ENCODE assay signal across 8 cellular contexts in the genomic region with DNA sequence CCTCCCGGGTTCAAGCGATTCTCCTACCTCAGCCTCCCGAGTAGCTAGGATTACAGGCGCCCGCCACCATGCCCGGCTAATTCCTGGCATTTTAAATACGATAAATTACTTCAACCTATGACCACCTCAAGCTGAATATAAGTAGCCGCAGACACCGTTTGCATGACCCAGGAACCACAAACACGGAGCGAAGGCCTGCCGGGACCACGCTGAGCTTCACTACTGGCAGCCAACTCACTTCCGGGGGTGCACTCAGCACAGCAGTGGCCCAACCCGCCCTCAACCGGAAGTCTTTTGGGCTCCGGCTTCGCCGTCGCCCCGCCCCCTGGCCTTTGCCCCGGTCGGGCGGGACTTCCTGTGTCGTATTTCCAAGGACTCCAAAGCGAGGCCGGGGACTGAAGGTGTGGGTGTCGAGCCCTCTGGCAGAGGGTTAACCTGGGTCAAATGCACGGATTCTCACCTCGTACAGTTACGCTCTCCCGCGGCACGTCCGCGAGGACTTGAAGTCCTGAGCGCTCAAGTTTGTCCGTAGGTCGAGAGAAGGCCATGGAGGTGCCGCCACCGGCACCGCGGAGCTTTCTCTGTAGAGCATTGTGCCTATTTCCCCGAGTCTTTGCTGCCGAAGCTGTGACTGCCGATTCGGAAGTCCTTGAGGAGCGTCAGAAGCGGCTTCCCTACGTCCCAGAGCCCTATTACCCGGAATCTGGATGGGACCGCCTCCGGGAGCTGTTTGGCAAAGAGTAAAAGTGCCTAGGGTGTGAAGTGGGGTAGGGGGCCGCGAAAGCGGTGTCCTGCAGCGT. TPM values are rescaled to one million over a fixed set of nuclear protein-coding genes. Genes with fewer than 3 reads are reported as not detected.
DNase-seq lines count a peak whose midpoint lies in the region; ATAC-seq and TF ChIP-seq lines count a peak whose summit lies in the region.

A gene with protein sequence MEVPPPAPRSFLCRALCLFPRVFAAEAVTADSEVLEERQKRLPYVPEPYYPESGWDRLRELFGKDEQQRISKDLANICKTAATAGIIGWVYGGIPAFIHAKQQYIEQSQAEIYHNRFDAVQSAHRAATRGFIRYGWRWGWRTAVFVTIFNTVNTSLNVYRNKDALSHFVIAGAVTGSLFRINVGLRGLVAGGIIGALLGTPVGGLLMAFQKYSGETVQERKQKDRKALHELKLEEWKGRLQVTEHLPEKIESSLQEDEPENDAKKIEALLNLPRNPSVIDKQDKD (plus strand): TSS at position 360 of the 800 bp plus-strand sequence. CDS start 187 bp downstream, at position 547.

- POLR2A ChIA-PET in IMR-90 (lab: Charles Lee; ENCODE audit: unreplicated experiment): interaction anchor here (0.7 to 1.1 kb wide), 2 partner anchors 62 to 444 kb away, joined by 4 to 5 read pairs; no protein-coding TSS in a partner anchor

- peak within 1 kb of the TSS; percentile 74 for H2AK5ac ChIP-seq in IMR-90 (ENCODE audit: low read depth, low read length)

- no peak within 1 kb of the TSS for H2BK20ac ChIP-seq in IMR-90 (ENCODE audit: low read depth, low read length)

- peaks cover 5% of the 10 kb centered on the region; the same call in 1 of the 2 replicates for H3K4me1 ChIP-seq in IMR-90 (ENCODE audit: control insufficient read depth, insufficient read depth, low read length)

- DNase-seq in DMS 273 (lab: John Stamatoyannopoulos, UW; ENCODE audit: unreplicated experiment) (peak; percentile 100), IMR-90 (peak; percentile 94), OCI-M1 (lab: John Stamatoyannopoulos, UW) (peak; percentile 98), activated T-cell treated with anti-CD3 and anti-CD28 coated beads for 24 hours (ENCODE audit: low read depth) (peak; percentile 97), epidermal melanocyte (ENCODE audit: insufficient read length, low spot score) (peak; percentile 95), middle frontal gyrus (ENCODE audit: extremely low spot score, low spot score) (peak; percentile 96)
- peak; percentile 96 for DNase-seq in stimulated activated CD8-positive, alpha-beta memory T cell treated with anti-CD3 and anti-CD28 coated beads, Interleukin-2, amount 100 ng/mL, for 48 hours (ENCODE audit: low read depth in 2 of 2)

- no peaks in the 10 kb centered on the region for H3K27me3 ChIP-seq in IMR-90 (ENCODE audit: control insufficient read depth, insufficient read depth, low read length)

- H4K5ac ChIP-seq in IMR-90 (ENCODE audit: low read depth, low read length): peak within 1 kb of the TSS; percentile 97

- H4K8ac ChIP-seq in IMR-90 (ENCODE audit: low read depth in 2 of 2, low read length in 2 of 2): peak within 1 kb of the TSS; percentile 99

- intact Hi-C loops in IMR-90 (cut with micrococcal nuclease): loop anchor here (1.0 kb wide), 1 partner anchor 179 kb away; a partner anchor contains a TSS

- peak within 1 kb of the TSS; percentile 97 for H3K23ac ChIP-seq in IMR-90 (ENCODE audit: low read depth, low read length)

- H3K9me3 ChIP-seq in IMR-90 (ENCODE audit: control insufficient read depth, insufficient read depth, low read length): no peaks in the 10 kb centered on the region

- peaks cover 18 to 44% of the 10 kb centered on the region in 2 experiments; a peak in 3 of 4 replicates for H3K79me1 ChIP-seq in IMR-90 (ENCODE audit: low read depth in 1 of 2, low read length in 2 of 2)

- peak within 1 kb of the TSS; percentile 98 for H2AFZ ChIP-seq in IMR-90 (replicated peaks; ENCODE audit: low read length, poor library complexity)

- WGBS in IMR-90 (ENCODE audit: extremely low coverage in 2 of 2, insufficient read length in 1 of 2), 2 experiments: 0% methylated on average over 32 of the region's 57 CpGs; no CpG with 5 or more reads in 1 of the 2 experiments

- no peak within 1 kb of the TSS for H2BK15ac ChIP-seq in IMR-90 (ENCODE audit: low read depth, low read length)

- dilution Hi-C loops in IMR-90 (cut with HindIII; ENCODE audit: low sequenced_read_pairs, unreplicated experiment): no loop called here

- no peaks in the 10 kb centered on the region for H3K9me1 ChIP-seq in IMR-90 (ENCODE audit: insufficient read depth, low read length)

- H2BK120ac ChIP-seq in IMR-90 (ENCODE audit: low read depth, low read length): peak within 1 kb of the TSS; percentile 21; the same call in 1 of the 2 replicates

- H2AK9ac ChIP-seq in IMR-90 (replicated peaks; ENCODE audit: low read depth, low read length, poor library complexity): peak within 1 kb of the TSS; percentile 92

- H4K20me1 ChIP-seq in IMR-90 (ENCODE audit: insufficient read depth, low read length): no peaks in the 10 kb centered on the region

- H3K9ac ChIP-seq in IMR-90 (ENCODE audit: low read depth, low read length): peak within 1 kb of the TSS; percentile 97

- peak within 1 kb of the TSS; percentile 99 for H3K14ac ChIP-seq in IMR-90 (replicated peaks; ENCODE audit: low read depth, low read length)

- H3K18ac ChIP-seq in IMR-90 (ENCODE audit: low read depth, low read length): peak within 1 kb of the TSS; percentile 87

- ATAC-seq in GM21528 (IDR thresholded peaks at IDR 0.05; ENCODE audit: low FRiP score, unreplicated experiment): peak; percentile 99
- peak; percentile 98 for ATAC-seq in IMR-90 (ENCODE audit: low read depth)

- CTCF ChIA-PET in IMR-90 (lab: Yijun Ruan, JAX): no interaction called here

- H3K4ac ChIP-seq in IMR-90 (ENCODE audit: low read depth, low read length): peak within 1 kb of the TSS; percentile 94

- peak within 1 kb of the TSS; percentile 83 for H4K91ac ChIP-seq in IMR-90 (ENCODE audit: insufficient read depth, low read depth, low read length)

- peak within 1 kb of the TSS; percentile 87 for H3K4me3 ChIP-seq in IMR-90 (ENCODE audit: insufficient read depth, low read depth, low read length)

- H2BK5ac ChIP-seq in IMR-90 (ENCODE audit: low read depth, low read length, poor library complexity, severe bottlenecking): peak within 1 kb of the TSS; percentile 78

- peak within 1 kb of the TSS; percentile 99 for H3K4me2 ChIP-seq in IMR-90 (ENCODE audit: low read depth, low read length)

- H3K27ac ChIP-seq in IMR-90 (ENCODE audit: insufficient read depth, low read length): peak within 1 kb of the TSS; percentile 95

- in situ Hi-C loops in IMR-90 (cut with MboI; ENCODE audit: low sequenced_read_pairs): no loop called here

- peak; percentile 75 for TF ChIP-seq POLR2A in IMR-90 (IDR thresholded peaks at IDR 0.05; ENCODE audit: low read depth, low read length)

- TSS peak; percentile 74 for BruUV-seq in IMR-90 (replicated peaks; lab: Mats Ljungman, UMichigan)

- TF ChIP-seq CTCF in IMR-90 (conservative IDR thresholded peaks at IDR 0.05; ENCODE audit: low read depth, low read length): no peak

- TF ChIP-seq RAD21 in IMR-90 (IDR thresholded peaks at IDR 0.05; ENCODE audit: low read length): no peak

- peaks cover 4% of the 10 kb centered on the region for H3K36me3 ChIP-seq in IMR-90 (ENCODE audit: control insufficient read depth, insufficient read depth, low read length)

- peak within 1 kb of the TSS; percentile 90 for H3K56ac ChIP-seq in IMR-90 (ENCODE audit: extremely low read depth, insufficient read depth, low read length)

TF ChIP-seq in IMR-90, 13 proteins besides CTCF, POLR2A, EP300 and RAD21:
- no peak for TF ChIP-seq SMC3 (IDR thresholded peaks at IDR 0.05; ENCODE audit: low read depth, low read length)
- TF ChIP-seq MAFK (IDR thresholded peaks at IDR 0.05; ENCODE audit: low read depth, low read length): no peak
- TF ChIP-seq CHD1 (IDR thresholded peaks at IDR 0.05; ENCODE audit: low read depth, low read length): no peak
- TF ChIP-seq, protein P1, sequence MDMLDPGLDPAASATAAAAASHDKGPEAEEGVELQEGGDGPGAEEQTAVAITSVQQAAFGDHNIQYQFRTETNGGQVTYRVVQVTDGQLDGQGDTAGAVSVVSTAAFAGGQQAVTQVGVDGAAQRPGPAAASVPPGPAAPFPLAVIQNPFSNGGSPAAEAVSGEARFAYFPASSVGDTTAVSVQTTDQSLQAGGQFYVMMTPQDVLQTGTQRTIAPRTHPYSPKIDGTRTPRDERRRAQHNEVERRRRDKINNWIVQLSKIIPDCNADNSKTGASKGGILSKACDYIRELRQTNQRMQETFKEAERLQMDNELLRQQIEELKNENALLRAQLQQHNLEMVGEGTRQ (IDR thresholded peaks at IDR 0.05; ENCODE audit: low read depth, low read length): 0 out of 2 replicates have a peak, but pooled peaks have one; percentile 3
- no peak for TF ChIP-seq RCOR1 (IDR thresholded peaks at IDR 0.05; ENCODE audit: insufficient replicate concordance, low read length)
- TF ChIP-seq, protein P2, sequence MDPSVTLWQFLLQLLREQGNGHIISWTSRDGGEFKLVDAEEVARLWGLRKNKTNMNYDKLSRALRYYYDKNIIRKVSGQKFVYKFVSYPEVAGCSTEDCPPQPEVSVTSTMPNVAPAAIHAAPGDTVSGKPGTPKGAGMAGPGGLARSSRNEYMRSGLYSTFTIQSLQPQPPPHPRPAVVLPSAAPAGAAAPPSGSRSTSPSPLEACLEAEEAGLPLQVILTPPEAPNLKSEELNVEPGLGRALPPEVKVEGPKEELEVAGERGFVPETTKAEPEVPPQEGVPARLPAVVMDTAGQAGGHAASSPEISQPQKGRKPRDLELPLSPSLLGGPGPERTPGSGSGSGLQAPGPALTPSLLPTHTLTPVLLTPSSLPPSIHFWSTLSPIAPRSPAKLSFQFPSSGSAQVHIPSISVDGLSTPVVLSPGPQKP (IDR thresholded peaks at IDR 0.05; ENCODE audit: borderline replicate concordance, low read depth, low read length): peak; percentile 43; the same call in 1 of the 2 replicates
- TF ChIP-seq NFE2L2 (IDR thresholded peaks at IDR 0.05; ENCODE audit: low read depth, low read length): no peak
- no peak for TF ChIP-seq FOS (IDR thresholded peaks at IDR 0.05; ENCODE audit: low read depth, low read length)
- TF ChIP-seq MXI1 (IDR thresholded peaks at IDR 0.05; ENCODE audit: borderline replicate concordance, low read depth, low read length): peak; percentile 91
- 0 out of 2 replicates have a peak, but pooled peaks have one; percentile 30 for TF ChIP-seq BHLHE40 (IDR thresholded peaks at IDR 0.05; ENCODE audit: low read depth, low read length)
- peak; percentile 97 for TF ChIP-seq MAZ (IDR thresholded peaks at IDR 0.05; ENCODE audit: borderline replicate concordance, low read depth, low read length)

RNA-seq across cellular contexts. Expression of the gene that starts here (rescaled TPM):
- 44.2 and 52.5 TPM in 2 replicates for total RNA-seq in IMR-90 (2012; rRNA removed)
- polyA plus RNA-seq in IMR-90 (2012; rRNA removed): 45.5 and 56.6 TPM in 2 replicates
- 29.7 and 35.4 TPM in 2 replicates for polyA plus RNA-seq in IMR-90 (2012; cell fraction: cytosol; rRNA removed)
- 40.6 and 48.8 TPM in 2 replicates for polyA plus RNA-seq in IMR-90 (2012; cell fraction: nucleus; rRNA removed; ENCODE audit: low replicate concordance)

Comparison
In these comparisons a context has a peak if more than half of its experiments do, and no peak if none do; other contexts are left out.
1. Peak in every context shown above with its lines: DNase-seq, ATAC-seq, H3K4me3 ChIP-seq and H3K27ac ChIP-seq.